ENCODE assay signal across 9 cellular contexts in genomic region chr10:30581779-30582380, GRCh38. TPM values are rescaled to one million over a fixed set of nuclear protein-coding genes. Genes with fewer than 3 reads are reported as not detected.
A peak's percentile ranks its signal among the peaks of the same experiment; 100 is the strongest.
DNase-seq lines count a peak whose midpoint lies in the region; TF ChIP-seq lines count a peak whose summit lies in the region.
"Had no signal": no experiment of that assay in that cellular context is flagged by ENCODE, and none has a peak within 500 bp of the region (broad histone marks: within the 10 kb centered on the region; RNA-seq: fewer than 3 reads in every experiment).

No MANE protein-coding gene starts in this region.

- no peak overlapping the region for H4K5ac ChIP-seq in H9 (ENCODE audit: insufficient read length, low read depth, low read length)

- no peak overlapping the region for H2BK20ac ChIP-seq in H9 (ENCODE audit: low read depth, low read length, poor library complexity, severe bottlenecking)

- no peak overlapping the region for H3K4ac ChIP-seq in H9 (ENCODE audit: low read depth, low read length)

- no peak overlapping the region for H2BK15ac ChIP-seq in H9 (ENCODE audit: low read depth, low read length)

- no peak overlapping the region for H3K27ac Mint-ChIP-seq in H9

- H3K79me2 ChIP-seq in H9 (ENCODE audit: insufficient read depth, low read length) = no peaks in the 10 kb centered on the region

- no peaks in the 10 kb centered on the region for H3K23me2 ChIP-seq in H9 (ENCODE audit: insufficient read length, low read depth, low read length, poor library complexity, severe bottlenecking)

- H3K4me3 Mint-ChIP-seq in H9 = no peak overlapping the region

- no peak overlapping the region for H3K56ac ChIP-seq in H9 (ENCODE audit: insufficient read length, low read depth, low read length)

- H3K9ac ChIP-seq in H9 (ENCODE audit: extremely low read depth, insufficient read length, low read length) = no peak overlapping the region

- H3K9me3 Mint-ChIP-seq in H9 = no peaks in the 10 kb centered on the region

- H3K4me1 Mint-ChIP-seq in H9 = peaks cover 12 to 13% of the 10 kb centered on the region in 2 experiments

- H3K79me1 ChIP-seq in H9 (ENCODE audit: insufficient read depth, low read depth, low read length, poor library complexity, severe bottlenecking) = no peaks in the 10 kb centered on the region

- H3T11ph ChIP-seq in H9 (ENCODE audit: low read length) = no peak overlapping the region

- no peak overlapping the region for H3K23ac ChIP-seq in H9 (ENCODE audit: insufficient read length, low read depth, low read length)

- no peak overlapping the region for H3K14ac ChIP-seq in H9 (ENCODE audit: insufficient read depth, low read length)

- no peaks in the 10 kb centered on the region for H3K9me3 ChIP-seq in H9 (ENCODE audit: control insufficient read depth, low read depth, low read length)

- H2BK120ac ChIP-seq in H9 (ENCODE audit: low read depth, low read length, poor library complexity, severe bottlenecking) = no peak overlapping the region

- no peak overlapping the region for H2AFZ ChIP-seq in H9 (ENCODE audit: low read length)

- no peak overlapping the region for H4K91ac ChIP-seq in H9 (ENCODE audit: insufficient read length, low read depth, low read length)

- H4K20me1 ChIP-seq in H9 (ENCODE audit: control insufficient read depth, insufficient read depth, insufficient read length) = no peaks in the 10 kb centered on the region

- no peaks in the 10 kb centered on the region; the same call in 1 of the 2 replicates for H3K4me1 ChIP-seq in H9 (ENCODE audit: insufficient read depth, low read length)

- H3K27me3 Mint-ChIP-seq in H9 (ENCODE audit: low read depth) = no peaks in the 10 kb centered on the region; the same call in 1 of the 2 replicates

- no peak overlapping the region for H4K8ac ChIP-seq in H9 (replicated peaks; ENCODE audit: insufficient read length, low read depth, low read length)

- no CpG with 5 or more reads among the region's 3 CpGs for WGBS in H9 (ENCODE audit: extremely low coverage, insufficient read length, low lambda C conversion rate)

- no peak overlapping the region for H2BK5ac ChIP-seq in H9 (ENCODE audit: insufficient read length, low read length)

- H2BK12ac ChIP-seq in H9 (ENCODE audit: insufficient read length, low read depth, low read length) = no peak overlapping the region

- peak; percentile 22 for DNase-seq in NCI-H748 (lab: John Stamatoyannopoulos, UW; ENCODE audit: unreplicated experiment)
- no peak for DNase-seq in NCI-H748 treated with DMSO at 0.1 percent for 48 hours (lab: John Stamatoyannopoulos, UW)
- DNase-seq in H9 = peak; percentile 39
- peak; percentile 37 to 80 for DNase-seq in SW 1271 (lab: John Stamatoyannopoulos, UW)
- peak; percentile 40 for DNase-seq in fibroblast of the conjunctiva (ENCODE audit: low read depth)
- peak; percentile 41 for DNase-seq in renal cortical epithelial cell (ENCODE audit: low read depth)
- no peak for DNase-seq in SK-N-DZ (ENCODE audit: low spot score)
- no peak for DNase-seq in cerebellum (ENCODE audit: low spot score)

- no peak overlapping the region for H3K27ac ChIP-seq in H9 (ENCODE audit: insufficient read length, low read depth, low read length)

- H2AK5ac ChIP-seq in H9 (ENCODE audit: insufficient read length, low read length) = no peak overlapping the region

- H3K18ac ChIP-seq in H9 (ENCODE audit: insufficient read length, low read depth, low read length) = no peak overlapping the region

- TF ChIP-seq CTCF in H9 (conservative IDR thresholded peaks at IDR 0.05) = peak; percentile 88

- H3K4me2 ChIP-seq in H9 (ENCODE audit: insufficient read depth, insufficient read length, low read length) = no peak overlapping the region

- no peaks in the 10 kb centered on the region for H3K27me3 ChIP-seq in H9 (ENCODE audit: insufficient read depth, low read length)

- no peaks in the 10 kb centered on the region for H3K36me3 Mint-ChIP-seq in H9 (ENCODE audit: insufficient read depth in 1 of 3, low read depth in 3 of 3)

RNA-seq across cellular contexts. Expression of gene LYZL2, which starts 47.7 kb away (rescaled TPM):
- total RNA-seq in H9 (2021) = not detected in 2 replicates
- total RNA-seq in renal cortical epithelial cell = not detected in 2 replicates
- not detected in 2 replicates for polyA plus RNA-seq in SK-N-DZ (2014; cell fraction: cytosol; rRNA removed)
- polyA plus RNA-seq in SK-N-DZ (2014; cell fraction: nucleus; rRNA removed) = not detected in 2 replicates
- not detected for total RNA-seq in cerebellum
- polyA plus RNA-seq: adipose tissue had no signal

Comparison
In these comparisons a context has a peak if more than half of its experiments do, and no peak if none do; other contexts are left out.
1. DNase-seq: peak in NCI-H748 (single experiment), H9 (single experiment), SW 1271 (2 of 2), fibroblast of the conjunctiva (single experiment) and renal cortical epithelial cell (single experiment); none in NCI-H748 treated with DMSO at 0.1 percent for 48 hours (single experiment), SK-N-DZ (single experiment) and cerebellum (single experiment).